1 cellular context compared by ENCODE assay signal in genomic region chr20:36773548-36774242, GRCh38.
TF ChIP-seq lines count a peak whose summit lies in the region.

A gene with protein sequence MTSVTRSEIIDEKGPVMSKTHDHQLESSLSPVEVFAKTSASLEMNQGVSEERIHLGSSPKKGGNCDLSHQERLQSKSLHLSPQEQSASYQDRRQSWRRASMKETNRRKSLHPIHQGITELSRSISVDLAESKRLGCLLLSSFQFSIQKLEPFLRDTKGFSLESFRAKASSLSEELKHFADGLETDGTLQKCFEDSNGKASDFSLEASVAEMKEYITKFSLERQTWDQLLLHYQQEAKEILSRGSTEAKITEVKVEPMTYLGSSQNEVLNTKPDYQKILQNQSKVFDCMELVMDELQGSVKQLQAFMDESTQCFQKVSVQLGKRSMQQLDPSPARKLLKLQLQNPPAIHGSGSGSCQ (minus strand): TSS chr20:36773763. CDS start chr20:36771458, 2,305 bp downstream.

TF ChIP-seq in HepG2, 621 proteins besides CTCF, POLR2A, EP300 and RAD21 (continued from another document and continues in another):
- TF ChIP-seq STAT6 (CRISPR knock-in tag; IDR thresholded peaks at IDR 0.05; ENCODE audit: borderline replicate concordance): peak; percentile 94; the same call in 1 of the 2 replicates
- TF ChIP-seq ZNF20 (CRISPR knock-in tag; IDR thresholded peaks at IDR 0.05): peak; percentile 90
- no peak; the same call in none of the 2 replicates for TF ChIP-seq ZNF556 (CRISPR knock-in tag; IDR thresholded peaks at IDR 0.05; ENCODE audit: borderline replicate concordance)
- TF ChIP-seq ZNF484 (CRISPR knock-in tag; IDR thresholded peaks at IDR 0.05; ENCODE audit: borderline replicate concordance, low read depth): no peak; the same call in 1 of the 2 replicates
- peak; percentile 88; the same call in 1 of the 2 replicates for TF ChIP-seq ZNF224 (CRISPR knock-in tag; IDR thresholded peaks at IDR 0.05)
- peak; percentile 96 for TF ChIP-seq ZNF776 (CRISPR knock-in tag; IDR thresholded peaks at IDR 0.05)
- peak; percentile 78 for TF ChIP-seq ZNF850 (CRISPR knock-in tag; conservative IDR thresholded peaks at IDR 0.05)
- TF ChIP-seq TMF1 (CRISPR knock-in tag; IDR thresholded peaks at IDR 0.05; ENCODE audit: low read depth): peak; percentile 87; the same call in 1 of the 2 replicates
- no peak; the same call in 1 of the 2 replicates for TF ChIP-seq ZNF430 (CRISPR knock-in tag; IDR thresholded peaks at IDR 0.05)
- TF ChIP-seq ZNF572 (CRISPR knock-in tag; IDR thresholded peaks at IDR 0.05): no peak
- peak; percentile 79 for TF ChIP-seq ZNF441 (CRISPR knock-in tag; IDR thresholded peaks at IDR 0.05; ENCODE audit: borderline replicate concordance)
- TF ChIP-seq ZNF432 (CRISPR knock-in tag; IDR thresholded peaks at IDR 0.05; ENCODE audit: borderline replicate concordance): no peak
- TF ChIP-seq MIXL1 (CRISPR knock-in tag; IDR thresholded peaks at IDR 0.05): no peak; the same call in 1 of the 2 replicates
- TF ChIP-seq, protein P1, sequence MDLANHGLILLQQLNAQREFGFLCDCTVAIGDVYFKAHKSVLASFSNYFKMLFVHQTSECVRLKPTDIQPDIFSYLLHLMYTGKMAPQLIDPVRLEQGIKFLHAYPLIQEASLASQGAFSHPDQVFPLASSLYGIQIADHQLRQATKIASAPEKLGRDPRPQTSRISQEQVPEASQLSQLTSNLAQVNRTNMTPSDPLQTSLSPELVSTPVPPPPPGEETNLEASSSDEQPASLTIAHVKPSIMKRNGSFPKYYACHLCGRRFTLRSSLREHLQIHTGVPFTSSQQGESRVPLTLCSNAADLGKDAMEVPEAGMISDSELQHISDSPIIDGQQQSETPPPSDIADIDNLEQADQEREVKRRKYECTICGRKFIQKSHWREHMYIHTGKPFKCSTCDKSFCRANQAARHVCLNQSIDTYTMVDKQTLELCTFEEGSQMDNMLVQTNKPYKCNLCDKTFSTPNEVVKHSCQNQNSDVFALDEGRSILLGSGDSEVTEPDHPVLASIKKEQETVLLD (CRISPR knock-in tag; IDR thresholded peaks at IDR 0.05; ENCODE audit: low read depth): peak; percentile 81; the same call in 1 of the 2 replicates
- TF ChIP-seq, protein P2, sequence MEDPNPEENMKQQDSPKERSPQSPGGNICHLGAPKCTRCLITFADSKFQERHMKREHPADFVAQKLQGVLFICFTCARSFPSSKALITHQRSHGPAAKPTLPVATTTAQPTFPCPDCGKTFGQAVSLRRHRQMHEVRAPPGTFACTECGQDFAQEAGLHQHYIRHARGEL (CRISPR knock-in tag; IDR thresholded peaks at IDR 0.05): no peak
- no peak for TF ChIP-seq SMARCE1 (IDR thresholded peaks at IDR 0.05; ENCODE audit: borderline replicate concordance)
- peak; percentile 67; the same call in 1 of the 2 replicates for TF ChIP-seq ZNF12 (CRISPR knock-in tag; IDR thresholded peaks at IDR 0.05)
- peak; percentile 94; the same call in 1 of the 2 replicates for TF ChIP-seq ZNF431 (CRISPR knock-in tag; IDR thresholded peaks at IDR 0.05; ENCODE audit: borderline replicate concordance, low read depth)
- peak; percentile 90 for TF ChIP-seq CCAR2 (optimal IDR thresholded peaks at IDR 0.05; ENCODE audit: low read depth, low read length)
- TF ChIP-seq, protein P3, sequence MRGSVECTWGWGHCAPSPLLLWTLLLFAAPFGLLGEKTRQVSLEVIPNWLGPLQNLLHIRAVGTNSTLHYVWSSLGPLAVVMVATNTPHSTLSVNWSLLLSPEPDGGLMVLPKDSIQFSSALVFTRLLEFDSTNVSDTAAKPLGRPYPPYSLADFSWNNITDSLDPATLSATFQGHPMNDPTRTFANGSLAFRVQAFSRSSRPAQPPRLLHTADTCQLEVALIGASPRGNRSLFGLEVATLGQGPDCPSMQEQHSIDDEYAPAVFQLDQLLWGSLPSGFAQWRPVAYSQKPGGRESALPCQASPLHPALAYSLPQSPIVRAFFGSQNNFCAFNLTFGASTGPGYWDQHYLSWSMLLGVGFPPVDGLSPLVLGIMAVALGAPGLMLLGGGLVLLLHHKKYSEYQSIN (CRISPR knock-in tag; IDR thresholded peaks at IDR 0.05; ENCODE audit: borderline replicate concordance): no peak
- peak; percentile 65; the same call in 1 of the 2 replicates for TF ChIP-seq MIER3 (CRISPR knock-in tag; IDR thresholded peaks at IDR 0.05; ENCODE audit: borderline replicate concordance)
- peak; percentile 97 for TF ChIP-seq GMEB1 (CRISPR knock-in tag; IDR thresholded peaks at IDR 0.05; ENCODE audit: borderline replicate concordance)
- TF ChIP-seq ZHX2 (IDR thresholded peaks at IDR 0.05; ENCODE audit: low read depth): peak; percentile 14; the same call in 1 of the 2 replicates
- no peak for TF ChIP-seq ZHX2 (CRISPR knock-in tag; IDR thresholded peaks at IDR 0.05; ENCODE audit: borderline replicate concordance)
- no peak for TF ChIP-seq TRIM24 (CRISPR knock-in tag; IDR thresholded peaks at IDR 0.05)
- peak; percentile 91; the same call in 1 of the 2 replicates for TF ChIP-seq BRF2 (CRISPR knock-in tag; IDR thresholded peaks at IDR 0.05)
- TF ChIP-seq, protein P4, sequence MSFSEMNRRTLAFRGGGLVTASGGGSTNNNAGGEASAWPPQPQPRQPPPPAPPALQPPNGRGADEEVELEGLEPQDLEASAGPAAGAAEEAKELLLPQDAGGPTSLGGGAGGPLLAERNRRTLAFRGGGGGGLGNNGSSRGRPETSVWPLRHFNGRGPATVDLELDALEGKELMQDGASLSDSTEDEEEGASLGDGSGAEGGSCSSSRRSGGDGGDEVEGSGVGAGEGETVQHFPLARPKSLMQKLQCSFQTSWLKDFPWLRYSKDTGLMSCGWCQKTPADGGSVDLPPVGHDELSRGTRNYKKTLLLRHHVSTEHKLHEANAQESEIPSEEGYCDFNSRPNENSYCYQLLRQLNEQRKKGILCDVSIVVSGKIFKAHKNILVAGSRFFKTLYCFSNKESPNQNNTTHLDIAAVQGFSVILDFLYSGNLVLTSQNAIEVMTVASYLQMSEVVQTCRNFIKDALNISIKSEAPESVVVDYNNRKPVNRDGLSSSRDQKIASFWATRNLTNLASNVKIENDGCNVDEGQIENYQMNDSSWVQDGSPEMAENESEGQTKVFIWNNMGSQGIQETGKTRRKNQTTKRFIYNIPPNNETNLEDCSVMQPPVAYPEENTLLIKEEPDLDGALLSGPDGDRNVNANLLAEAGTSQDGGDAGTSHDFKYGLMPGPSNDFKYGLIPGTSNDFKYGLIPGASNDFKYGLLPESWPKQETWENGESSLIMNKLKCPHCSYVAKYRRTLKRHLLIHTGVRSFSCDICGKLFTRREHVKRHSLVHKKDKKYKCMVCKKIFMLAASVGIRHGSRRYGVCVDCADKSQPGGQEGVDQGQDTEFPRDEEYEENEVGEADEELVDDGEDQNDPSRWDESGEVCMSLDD (CRISPR knock-in tag; IDR thresholded peaks at IDR 0.05; ENCODE audit: borderline replicate concordance): no peak
- TF ChIP-seq, protein P5, sequence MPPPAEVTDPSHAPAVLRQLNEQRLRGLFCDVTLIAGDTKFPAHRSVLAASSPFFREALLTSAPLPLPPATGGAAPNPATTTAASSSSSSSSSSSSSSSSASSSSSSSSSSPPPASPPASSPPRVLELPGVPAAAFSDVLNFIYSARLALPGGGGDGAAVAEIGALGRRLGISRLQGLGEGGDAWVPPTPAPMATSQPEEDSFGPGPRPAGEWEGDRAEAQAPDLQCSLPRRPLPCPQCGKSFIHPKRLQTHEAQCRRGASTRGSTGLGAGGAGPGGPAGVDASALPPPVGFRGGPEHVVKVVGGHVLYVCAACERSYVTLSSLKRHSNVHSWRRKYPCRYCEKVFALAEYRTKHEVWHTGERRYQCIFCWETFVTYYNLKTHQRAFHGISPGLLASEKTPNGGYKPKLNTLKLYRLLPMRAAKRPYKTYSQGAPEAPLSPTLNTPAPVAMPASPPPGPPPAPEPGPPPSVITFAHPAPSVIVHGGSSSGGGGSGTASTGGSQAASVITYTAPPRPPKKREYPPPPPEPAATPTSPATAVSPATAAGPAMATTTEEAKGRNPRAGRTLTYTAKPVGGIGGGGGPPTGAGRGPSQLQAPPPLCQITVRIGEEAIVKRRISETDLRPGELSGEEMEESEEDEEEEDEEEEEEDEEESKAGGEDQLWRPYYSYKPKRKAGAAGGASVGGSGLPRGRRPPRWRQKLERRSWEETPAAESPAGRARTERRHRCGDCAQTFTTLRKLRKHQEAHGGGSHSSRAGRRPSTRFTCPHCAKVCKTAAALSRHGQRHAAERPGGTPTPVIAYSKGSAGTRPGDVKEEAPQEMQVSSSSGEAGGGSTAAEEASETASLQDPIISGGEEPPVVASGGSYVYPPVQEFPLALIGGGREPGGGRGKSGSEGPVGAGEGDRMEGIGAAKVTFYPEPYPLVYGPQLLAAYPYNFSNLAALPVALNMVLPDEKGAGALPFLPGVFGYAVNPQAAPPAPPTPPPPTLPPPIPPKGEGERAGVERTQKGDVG (CRISPR knock-in tag; IDR thresholded peaks at IDR 0.05; ENCODE audit: borderline replicate concordance): 0 out of 2 replicates have a peak, but pooled peaks have one; percentile 6
- TF ChIP-seq ZNF263 (CRISPR knock-in tag; IDR thresholded peaks at IDR 0.05): peak; percentile 43
- no peak; the same call in 1 of the 2 replicates for TF ChIP-seq ZFP36L2 (CRISPR knock-in tag; IDR thresholded peaks at IDR 0.05)
- peak; percentile 91; the same call in 1 of the 2 replicates for TF ChIP-seq ZNF580 (CRISPR knock-in tag; IDR thresholded peaks at IDR 0.05; ENCODE audit: borderline replicate concordance, low read depth)
- no peak for TF ChIP-seq SP2 (CRISPR knock-in tag; IDR thresholded peaks at IDR 0.05)
- TF ChIP-seq ZFP36 (IDR thresholded peaks at IDR 0.05; ENCODE audit: borderline replicate concordance, low read depth, low read length, partially characterized antibody): no peak
